ENCODE assay signal across 16 cellular contexts in genomic region chr2:240299710-240300068, GRCh38.
A peak's percentile ranks its signal among the peaks of the same experiment; 100 is the strongest.
DNase-seq lines count a peak whose midpoint lies in the region; ATAC-seq and TF ChIP-seq lines count a peak whose summit lies in the region.
"Had no signal": no experiment of that assay in that cellular context is flagged by ENCODE, and none has a peak within 500 bp of the region (broad histone marks: within the 10 kb centered on the region; RNA-seq: fewer than 3 reads in every experiment).

No MANE protein-coding gene starts in this region.

- H3K56ac ChIP-seq in IMR-90 (ENCODE audit: extremely low read depth, insufficient read depth, low read length) = no peak overlapping the region

- H3K36me3 ChIP-seq in right atrium auricular region (no peaks in the 10 kb centered on the region), heart right ventricle (no peaks in the 10 kb centered on the region), IMR-90 (ENCODE audit: control insufficient read depth, insufficient read depth, low read length) (no peaks in the 10 kb centered on the region), lung (ENCODE audit: control insufficient read depth in 2 of 2, insufficient read depth in 2 of 2, low read length in 2 of 2) (no peaks in the 10 kb centered on the region)

- H3K4ac ChIP-seq in IMR-90 (ENCODE audit: low read depth, low read length) = no peak overlapping the region; the same call in 1 of the 2 replicates

- CTCF ChIA-PET in IMR-90 (lab: Yijun Ruan, JAX) = no interaction called here

- no peak for TF ChIP-seq POLR2A in IMR-90 (IDR thresholded peaks at IDR 0.05; ENCODE audit: low read depth, low read length)

- TF ChIP-seq CTCF in right atrium auricular region (IDR thresholded peaks at IDR 0.05) = no peak
- TF ChIP-seq CTCF in heart right ventricle (IDR thresholded peaks at IDR 0.05) = no peak
- TF ChIP-seq CTCF in IMR-90 (conservative IDR thresholded peaks at IDR 0.05; ENCODE audit: low read depth, low read length) = no peak
- no peak for TF ChIP-seq CTCF in lung (IDR thresholded peaks at IDR 0.05; ENCODE audit: control extremely low read depth, extremely low read depth)

- no peaks in the 10 kb centered on the region for H3K79me1 ChIP-seq in IMR-90 (ENCODE audit: low read depth in 1 of 2, low read length in 2 of 2)

- BruUV-seq in IMR-90 (replicated peaks; lab: Mats Ljungman, UMichigan) = no TSS peak

- no peak overlapping the region for H2BK120ac ChIP-seq in IMR-90 (ENCODE audit: low read depth, low read length)

- no peak overlapping the region for H4K5ac ChIP-seq in IMR-90 (ENCODE audit: low read depth, low read length)

- ATAC-seq in heart right ventricle = no peak
- no peak for ATAC-seq in IMR-90 (ENCODE audit: low read depth)
- ATAC-seq in lung (ENCODE audit: insufficient read depth, low FRiP score) = no peak
- no peak for ATAC-seq in GM18502 (IDR thresholded peaks at IDR 0.05; ENCODE audit: poor library complexity, unreplicated experiment)
- ATAC-seq: GM12878, Panc1 had no signal

- H3K4me1 ChIP-seq in right atrium auricular region = peaks cover 0 to 9% of the 10 kb centered on the region in 2 donors
- H3K4me1 ChIP-seq in heart right ventricle = peaks cover 0 to 30% (median 7%) of the 10 kb centered on the region in 9 donors
- H3K4me1 ChIP-seq in IMR-90 (ENCODE audit: control insufficient read depth, insufficient read depth, low read length) = no peaks in the 10 kb centered on the region
- no peaks in the 10 kb centered on the region for H3K4me1 ChIP-seq in lung (ENCODE audit: control insufficient read depth in 2 of 2, insufficient read depth in 2 of 2, low read length in 2 of 2)

- peak overlapping the region; percentile 15 for H2AK9ac ChIP-seq in IMR-90 (replicated peaks; ENCODE audit: low read depth, low read length, poor library complexity)

- H3K27ac ChIP-seq in right atrium auricular region (no peak overlapping the region), heart right ventricle (no peak overlapping the region), IMR-90 (ENCODE audit: insufficient read depth, low read length) (no peak overlapping the region), lung (ENCODE audit: low read depth in 1 of 2, low read length in 1 of 2) (no peak overlapping the region)

- dilution Hi-C loops in IMR-90 (cut with HindIII; ENCODE audit: low sequenced_read_pairs, unreplicated experiment) = no loop called here

- H3K18ac ChIP-seq in IMR-90 (ENCODE audit: low read depth, low read length) = no peak overlapping the region

- POLR2A ChIA-PET in IMR-90 (lab: Charles Lee; ENCODE audit: unreplicated experiment) = no interaction called here

- TF ChIP-seq RAD21 in IMR-90 (IDR thresholded peaks at IDR 0.05; ENCODE audit: low read length) = no peak

- no peaks in the 10 kb centered on the region for H4K20me1 ChIP-seq in IMR-90 (ENCODE audit: insufficient read depth, low read length)

- H2BK5ac ChIP-seq in IMR-90 (ENCODE audit: low read depth, low read length, poor library complexity, severe bottlenecking) = no peak overlapping the region

- peak; percentile 53 for DNase-seq in right atrium auricular region (ENCODE audit: low spot score)
- DNase-seq in heart right ventricle = no peak
- DNase-seq in IMR-90 = no peak
- DNase-seq in lung (ENCODE audit: low spot score) = peak; percentile 5
- no peak for DNase-seq in GM19238 (ENCODE audit: insufficient read length, low spot score)
- no peak for DNase-seq in HT-29 (ENCODE audit: low spot score)
- DNase-seq: ACHN; CD4-positive, alpha-beta T cell; KG1; NCI-H1048; NCI-H2227 treated with DMSO at 0.1 percent for 48 hours; NCI-H524 had no signal

- H3K9me3 ChIP-seq in right atrium auricular region = no peaks in the 10 kb centered on the region
- no peaks in the 10 kb centered on the region for H3K9me3 ChIP-seq in heart right ventricle
- H3K9me3 ChIP-seq in IMR-90 (ENCODE audit: control insufficient read depth, insufficient read depth, low read length) = no peaks in the 10 kb centered on the region
- H3K9me3 ChIP-seq in lung (ENCODE audit: control insufficient read depth in 2 of 2, insufficient read depth in 1 of 2, low read length in 1 of 2) = no peaks in the 10 kb centered on the region

- H2BK15ac ChIP-seq in IMR-90 (ENCODE audit: low read depth, low read length) = no peak overlapping the region

- in situ Hi-C loops in IMR-90 (cut with MboI; ENCODE audit: low sequenced_read_pairs) = no loop called here

- H3K27me3 ChIP-seq in right atrium auricular region (no peaks in the 10 kb centered on the region), heart right ventricle (no peaks in the 10 kb centered on the region), IMR-90 (ENCODE audit: control insufficient read depth, insufficient read depth, low read length) (peaks cover 24% of the 10 kb centered on the region; the same call in 1 of the 2 replicates), lung (ENCODE audit: control insufficient read depth, insufficient read depth) (no peaks in the 10 kb centered on the region)

- H3K9me1 ChIP-seq in IMR-90 (ENCODE audit: insufficient read depth, low read length) = no peaks in the 10 kb centered on the region

- no peak overlapping the region for H2AK5ac ChIP-seq in IMR-90 (ENCODE audit: low read depth, low read length)

- H3K4me3 ChIP-seq in right atrium auricular region = no peak overlapping the region
- no peak overlapping the region for H3K4me3 ChIP-seq in heart right ventricle
- H3K4me3 ChIP-seq in IMR-90 (ENCODE audit: insufficient read depth, low read depth, low read length) = no peak overlapping the region
- no peak overlapping the region for H3K4me3 ChIP-seq in lung
- H3K4me3 ChIP-seq: GM12878, GM23338 had no signal

- H2BK20ac ChIP-seq in IMR-90 (ENCODE audit: low read depth, low read length) = no peak overlapping the region

- no peak overlapping the region for H4K91ac ChIP-seq in IMR-90 (ENCODE audit: insufficient read depth, low read depth, low read length)

- H3K4me2 ChIP-seq in IMR-90 (ENCODE audit: low read depth, low read length) = no peak overlapping the region
- H3K4me2 ChIP-seq: GM23338 had no signal

- no peak overlapping the region for H4K8ac ChIP-seq in IMR-90 (ENCODE audit: low read depth in 2 of 2, low read length in 2 of 2)

- intact Hi-C loops in heart right ventricle (cut with DNase I) (loop anchor here in 5 of 10 donors (5.0 to 10.0 kb wide), 4 partner anchors 62 to 138 kb away; partner anchors contain the start of gene GPC1 (in 3 of the 5)), IMR-90 (cut with micrococcal nuclease) (no loop called here)

- H3K9ac ChIP-seq in IMR-90 (ENCODE audit: low read depth, low read length) = no peak overlapping the region

- no peak overlapping the region for H3K23ac ChIP-seq in IMR-90 (ENCODE audit: low read depth, low read length)

- 60 to 73% methylated on average over 7 of the region's 7 CpGs for WGBS in heart right ventricle, 2 donors
- no CpG with 5 or more reads among the region's 7 CpGs for WGBS in IMR-90 (ENCODE audit: extremely low coverage in 2 of 2, insufficient read length in 1 of 2), 2 experiments
- 66 to 78% methylated on average over 7 of the region's 7 CpGs for WGBS in lung, 2 donors

- H3K14ac ChIP-seq in IMR-90 (replicated peaks; ENCODE audit: low read depth, low read length) = no peak overlapping the region

- no peak overlapping the region for H2AFZ ChIP-seq in IMR-90 (replicated peaks; ENCODE audit: low read length, poor library complexity)
- H2AFZ ChIP-seq: GM23338 had no signal

TF ChIP-seq in IMR-90, 13 proteins besides CTCF, POLR2A, EP300 and RAD21:
- TF ChIP-seq NFE2L2 (IDR thresholded peaks at IDR 0.05; ENCODE audit: low read depth, low read length) (no peak), USF2 (IDR thresholded peaks at IDR 0.05; ENCODE audit: low read depth, low read length) (no peak), MAZ (IDR thresholded peaks at IDR 0.05; ENCODE audit: borderline replicate concordance, low read depth, low read length) (no peak), ELK1 (IDR thresholded peaks at IDR 0.05; ENCODE audit: borderline replicate concordance, low read depth, low read length) (no peak), MXI1 (IDR thresholded peaks at IDR 0.05; ENCODE audit: borderline replicate concordance, low read depth, low read length) (no peak), RCOR1 (IDR thresholded peaks at IDR 0.05; ENCODE audit: insufficient replicate concordance, low read length) (no peak), CEBPB (IDR thresholded peaks at IDR 0.05; ENCODE audit: low read depth, low read length) (no peak), RFX5 (IDR thresholded peaks at IDR 0.05; ENCODE audit: low read depth, low read length) (no peak), SMC3 (IDR thresholded peaks at IDR 0.05; ENCODE audit: low read depth, low read length) (no peak)

Comparison
In these comparisons a context has a peak if more than half of its experiments do, and no peak if none do; other contexts are left out.
1. DNase-seq: peak in right atrium auricular region (single experiment) and lung (single experiment); none in heart right ventricle (0 of 2), IMR-90 (single experiment), GM19238 (single experiment) and HT-29 (single experiment).